ENCODE assay signal across 9 cellular contexts in genomic region chr15:70271422-70272088, GRCh38.
A peak's percentile ranks its signal among the peaks of the same experiment; 100 is the strongest.
DNase-seq lines count a peak whose midpoint lies in the region; FAIRE-seq and TF ChIP-seq lines count a peak whose summit lies in the region.
"Had no signal": no experiment of that assay in that cellular context is flagged by ENCODE, and none has a peak within 500 bp of the region (broad histone marks: within the 10 kb centered on the region; RNA-seq: fewer than 3 reads in every experiment).

No MANE protein-coding gene starts in this region.

- H3K4me2 ChIP-seq in OCI-LY3 (ENCODE audit: low read length) = peak overlapping the region; percentile 23

- H3K36me3 ChIP-seq in OCI-LY3 (replicated peaks; ENCODE audit: low read depth, low read length) (no peaks in the 10 kb centered on the region), esophagus squamous epithelium (no peaks in the 10 kb centered on the region), rectal smooth muscle tissue (ENCODE audit: control insufficient read depth, insufficient read depth, low read length) (no peaks in the 10 kb centered on the region)
- H3K36me3 ChIP-seq: SJCRH30 had no signal

- no peak overlapping the region for H3K4me3 ChIP-seq in OCI-LY3 (ENCODE audit: low read length)
- no peak overlapping the region for H3K4me3 ChIP-seq in esophagus squamous epithelium
- H3K4me3 ChIP-seq in rectal smooth muscle tissue (ENCODE audit: low read length) = no peak overlapping the region
- H3K4me3 ChIP-seq: SJCRH30 had no signal

- no peak for TF ChIP-seq CTCF in OCI-LY3 (IDR thresholded peaks at IDR 0.05; ENCODE audit: low read depth, low read length)
- TF ChIP-seq CTCF in esophagus squamous epithelium (IDR thresholded peaks at IDR 0.05) = no peak

- intact Hi-C loops in esophagus squamous epithelium (cut with DNase I) = no loop called here

- TF ChIP-seq POLR2A in esophagus squamous epithelium (IDR thresholded peaks at IDR 0.05) = no peak

- H2AFZ ChIP-seq in OCI-LY3 (ENCODE audit: low read depth, low read length) = no peak overlapping the region

- 0 out of 2 replicates have a peak, but pooled peaks cover 3% of the 10 kb centered on the region for H3K79me2 ChIP-seq in OCI-LY3 (ENCODE audit: low read length)

- peak overlapping the region; percentile 15; the same call in 1 of the 2 replicates for H3K9ac ChIP-seq in OCI-LY3 (ENCODE audit: low read length)
- H3K9ac ChIP-seq in rectal smooth muscle tissue (ENCODE audit: low read length) = no peak overlapping the region

- H3K4me1 ChIP-seq in OCI-LY3 (ENCODE audit: low read length) (peaks cover 97% of the 10 kb centered on the region), esophagus squamous epithelium (peaks cover 33 to 55% (median 41%) of the 10 kb centered on the region in 3 donors), rectal smooth muscle tissue (ENCODE audit: control insufficient read depth, insufficient read depth, low read length) (peaks cover 25% of the 10 kb centered on the region)
- H3K4me1 ChIP-seq: SJCRH30 had no signal

- no peaks in the 10 kb centered on the region for H3K9me3 ChIP-seq in OCI-LY3 (ENCODE audit: insufficient read depth, low read length)
- no peaks in the 10 kb centered on the region for H3K9me3 ChIP-seq in esophagus squamous epithelium
- H3K9me3 ChIP-seq: SJCRH30 had no signal

- 3 to 17% methylated on average over 2 to 3 of the region's 3 CpGs for WGBS in esophagus squamous epithelium, 2 donors

- H3K27me3 ChIP-seq in OCI-LY3 (ENCODE audit: low read depth, low read length) (no peaks in the 10 kb centered on the region), esophagus squamous epithelium (peaks cover 0 to 15% (median 0%) of the 10 kb centered on the region in 4 donors), rectal smooth muscle tissue (ENCODE audit: control insufficient read depth, insufficient read depth, low read length) (no peaks in the 10 kb centered on the region)

- DNase-seq in H4 (ENCODE audit: low spot score) (peak; percentile 90), esophagus squamous epithelium (lab: John Stamatoyannopoulos, UW) (no peak), NCI-H774 (lab: John Stamatoyannopoulos, UW) (no peak), GM19239 (ENCODE audit: insufficient read length, low spot score) (no peak), hippocampal formation (lab: John Stamatoyannopoulos, UW) (no peak)
- no peak for DNase-seq in stimulated activated CD4-positive, alpha-beta T cell treated with anti-CD3 and anti-CD28 coated beads, Interleukin-4, amount 100 ng/mL, for 1 hour

- no peaks in the 10 kb centered on the region for H4K20me1 ChIP-seq in OCI-LY3 (ENCODE audit: insufficient read depth, low read length)

- FAIRE-seq in GM19239 (lab: Jason Lieb, UNC) = no peak

- H3K27ac ChIP-seq in OCI-LY3 (ENCODE audit: low read length) = no peak overlapping the region; the same call in 1 of the 2 replicates
- peak overlapping the region in 3 of 4 donors; percentile 16 to 70 (median 59) for H3K27ac ChIP-seq in esophagus squamous epithelium
- peak overlapping the region; percentile 4 for H3K27ac ChIP-seq in rectal smooth muscle tissue (ENCODE audit: low read depth, low read length)
- H3K27ac ChIP-seq: SJCRH30 had no signal
